Comparison of ENCODE assay signal across 33 cellular contexts in genomic region chr5:135869935-135870334, GRCh38. TPM values are rescaled to one million over a fixed set of nuclear protein-coding genes. Genes with fewer than 3 reads are reported as not detected.
"Had no signal": no experiment of that assay in that cellular context is flagged by ENCODE, and none has a peak within 500 bp of the region (broad histone marks: within the 10 kb centered on the region; RNA-seq: fewer than 3 reads in every experiment).

No MANE protein-coding gene starts in this region.

- H3K9me3 ChIP-seq: heart right ventricle, left ventricle myocardium inferior, neutrophil, pancreas, prostate gland, right atrium auricular region, right lobe of liver, stomach, testis, thyroid gland, upper lobe of right lung had no signal

- H3K4me2 ChIP-seq: neural progenitor cell had no signal

- H3K9me3 Mint-ChIP-seq: immature natural killer cell; naive thymus-derived CD8-positive, alpha-beta T cell; nephron; neural progenitor cell; stimulated activated naive B cell treated with anti-CD40 and anti-IgM and Interleukin-4, amounts not matched to agents 10 μg/mL and 1 μg/mL and 100 μg/mL, for 72 hours had no signal

- H3K27me3 ChIP-seq: heart right ventricle, neural progenitor cell, pancreas, right atrium auricular region, right lobe of liver, stomach, testis, thyroid gland, upper lobe of right lung had no signal

- FAIRE-seq: islet of Langerhans, kidney, pancreas, urothelium cell line had no signal

- DNase-seq: heart right ventricle; hippocampal formation; immature natural killer cell; kidney; left ventricle myocardium inferior; mesendoderm; naive thymus-derived CD8-positive, alpha-beta T cell; pancreas; right lobe of liver; stimulated activated CD4-positive, alpha-beta T cell treated with anti-CD3 and anti-CD28 coated beads, Interleukin-12 subunit alpha, Interleukin-12 subunit beta, amount 100 ng/mL, for 4 hours; stimulated activated CD4-positive, alpha-beta T cell treated with anti-CD3 and anti-CD28 coated beads, Interleukin-15, amount 100 ng/mL, for 24 hours; stimulated activated CD4-positive, alpha-beta T cell treated with anti-CD3 and anti-CD28 coated beads, Interleukin-2, amount 100 ng/mL, for 24 hours; stimulated activated CD4-positive, alpha-beta T cell treated with anti-CD3 and anti-CD28 coated beads, Interleukin-4, amount 100 ng/mL, for 1 hour; stimulated activated naive B cell treated with anti-CD40 and anti-IgM and Interleukin-4, amounts not matched to agents 10 μg/mL and 1 μg/mL and 100 μg/mL, for 72 hours; stimulated activated naive CD8-positive, alpha-beta T cell treated with anti-CD3 and anti-CD28 coated beads, Interleukin-15, Interleukin-2, amounts not matched to agents 100 U/mL and 50 U/mL, for 24 hours; stomach; testis; thyroid gland; trophoblast cell; upper lobe of right lung had no signal

- H3K4me3 ChIP-seq: heart right ventricle, left ventricle myocardium inferior, lung, neural progenitor cell, pancreas, prostate gland, right atrium auricular region, right lobe of liver, stomach, testis, thyroid gland, upper lobe of right lung had no signal

- H3K27ac Mint-ChIP-seq: immature natural killer cell; mesothelial cell of epicardium; nephron; neural progenitor cell; stimulated activated naive B cell treated with anti-CD40 and anti-IgM and Interleukin-4, amounts not matched to agents 10 μg/mL and 1 μg/mL and 100 μg/mL, for 72 hours had no signal

- H3K36me3 Mint-ChIP-seq: immature natural killer cell; mesothelial cell of epicardium; naive thymus-derived CD8-positive, alpha-beta T cell; neural progenitor cell; stimulated activated naive B cell treated with anti-CD40 and anti-IgM and Interleukin-4, amounts not matched to agents 10 μg/mL and 1 μg/mL and 100 μg/mL, for 72 hours had no signal

- H2AFZ ChIP-seq: neural progenitor cell had no signal

- H3K36me3 ChIP-seq: heart right ventricle, left ventricle myocardium inferior, neural progenitor cell, neutrophil, pancreas, prostate gland, right atrium auricular region, right lobe of liver, stomach, thyroid gland, upper lobe of right lung had no signal

- H3K9ac ChIP-seq: neural progenitor cell had no signal

- H3K4me3 Mint-ChIP-seq: immature natural killer cell; mesothelial cell of epicardium; naive thymus-derived CD8-positive, alpha-beta T cell; nephron; neural progenitor cell; stimulated activated naive B cell treated with anti-CD40 and anti-IgM and Interleukin-4, amounts not matched to agents 10 μg/mL and 1 μg/mL and 100 μg/mL, for 72 hours had no signal

- ATAC-seq: heart right ventricle; naive thymus-derived CD8-positive, alpha-beta T cell; pancreas; stimulated activated naive B cell treated with anti-CD40 and anti-IgM and Interleukin-4, amounts not matched to agents 10 μg/mL and 1 μg/mL and 100 μg/mL, for 72 hours; stimulated activated naive CD8-positive, alpha-beta T cell treated with anti-CD3 and anti-CD28 coated beads, Interleukin-15, Interleukin-2, amounts not matched to agents 100 U/mL and 50 U/mL, for 24 hours; upper lobe of right lung had no signal

- H3K27ac ChIP-seq: heart right ventricle, left ventricle myocardium inferior, neural progenitor cell, neutrophil, pancreas, prostate gland, right atrium auricular region, right lobe of liver, stomach, testis, thyroid gland, upper lobe of right lung had no signal

- H3K4me1 Mint-ChIP-seq: immature natural killer cell; mesothelial cell of epicardium; naive thymus-derived CD8-positive, alpha-beta T cell; nephron; stimulated activated naive B cell treated with anti-CD40 and anti-IgM and Interleukin-4, amounts not matched to agents 10 μg/mL and 1 μg/mL and 100 μg/mL, for 72 hours had no signal

- H3K4me1 ChIP-seq: heart right ventricle, neural progenitor cell, pancreas, prostate gland, stomach, testis, thyroid gland, upper lobe of right lung had no signal

RNA-seq across cellular contexts. Expression of gene IL9, which starts 25.7 kb away (rescaled TPM):
- total RNA-seq: heart right ventricle; kidney; left ventricle myocardium inferior; lower leg skin; lung; mesothelial cell of epicardium; mononuclear cell; naive thymus-derived CD8-positive, alpha-beta T cell; omental fat pad; pancreas; prostate gland; right atrium auricular region; right lobe of liver; skeletal muscle tissue; stomach; testis; thyroid gland; upper lobe of right lung had no signal
- polyA plus RNA-seq: heart right ventricle; immature natural killer cell; lung; naive thymus-derived CD8-positive, alpha-beta T cell; pancreas; stomach had no signal

RNA-seq across cellular contexts. Expression of gene SLC25A48, which starts 35.5 kb away (rescaled TPM):
- total RNA-seq: left ventricle myocardium inferior; lung; mononuclear cell; naive thymus-derived CD8-positive, alpha-beta T cell; right atrium auricular region; upper lobe of right lung had no signal
- polyA plus RNA-seq: immature natural killer cell; lung; naive thymus-derived CD8-positive, alpha-beta T cell had no signal
